ENCODE assay signal across 1 cellular context in the genomic region with DNA sequence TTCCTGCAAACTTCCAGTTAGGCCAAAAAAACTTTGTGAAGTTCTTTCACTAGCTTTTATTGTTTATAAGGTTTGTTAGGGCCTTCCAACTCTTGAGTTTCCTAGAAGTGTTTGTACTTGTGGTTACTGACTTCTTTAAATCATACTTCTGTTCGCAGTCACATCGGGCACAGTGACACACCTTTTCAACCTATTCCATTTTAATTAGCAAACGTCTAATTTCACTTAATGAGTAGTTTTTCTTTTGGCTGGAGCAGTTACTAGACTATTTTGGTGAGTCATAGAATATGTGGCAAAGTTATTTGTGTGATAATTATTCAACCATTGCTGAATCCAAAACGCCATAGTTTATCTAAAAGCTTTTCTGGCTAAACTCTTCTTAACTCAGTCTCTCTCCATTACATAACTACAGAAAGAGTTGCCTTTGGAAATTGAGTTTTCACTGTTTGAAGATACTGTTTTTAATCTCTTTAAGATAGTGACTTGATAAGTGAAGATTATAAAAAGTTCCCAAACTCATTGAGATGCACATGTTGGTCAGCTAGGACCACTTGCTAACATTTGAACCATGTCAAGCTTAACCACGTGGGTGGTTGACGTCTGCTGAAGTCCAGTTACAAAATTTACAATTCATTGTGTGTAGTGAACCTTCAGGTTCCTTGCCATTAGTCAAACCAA.
TF ChIP-seq lines count a peak whose summit lies in the region.

No MANE protein-coding gene starts in this region.

TF ChIP-seq in GM12878, 131 proteins besides CTCF, POLR2A, EP300 and RAD21 (continued from another document):
- TF ChIP-seq BHLHE40 (IDR thresholded peaks at IDR 0.05; ENCODE audit: borderline replicate concordance in 1 of 2, low read depth in 2 of 2, low read length in 1 of 2) (no peak), SMARCA5 (IDR thresholded peaks at IDR 0.05) (no peak), SUZ12 (IDR thresholded peaks at IDR 0.05; ENCODE audit: unreplicated experiment) (no peak), RCOR1 (conservative IDR thresholded peaks at IDR 0.05; ENCODE audit: low read depth, low read length) (no peak), BACH1 (IDR thresholded peaks at IDR 0.05; ENCODE audit: borderline replicate concordance) (no peak), SMAD5 (IDR thresholded peaks at IDR 0.05; ENCODE audit: low read depth) (no peak)
